In genomic region chr3:97738761-97739160, GRCh38 we compare ENCODE assay signal across 35 cellular contexts.
"Had no signal": no experiment of that assay in that cellular context is flagged by ENCODE, and none has a peak within 500 bp of the region (broad histone marks: within the 10 kb centered on the region; RNA-seq: fewer than 3 reads in every experiment).

No MANE protein-coding gene starts in this region.

- DNase-seq: Karpas-422, Kasumi-1, MG63, MM.1S, MV-4-11, NCI-H1048, NCI-H1092, NCI-H1092 treated with DMSO at 0.1 percent for 48 hours, NCI-H1105, NCI-H1105 treated with DMSO at 0.1 percent for 48 hours, NCI-H1417, NCI-H1417 treated with DMSO at 0.1 percent for 48 hours, NCI-H1436, NCI-H1436 treated with DMSO at 0.1 percent for 48 hours, NCI-H146, NCI-H1694, NCI-H1694 treated with DMSO at 0.1 percent for 48 hours, NCI-H187, NCI-H187 treated with DMSO at 0.1 percent for 48 hours, NCI-H1930, NCI-H2029, NCI-H2029 treated with DMSO at 0.1 percent for 48 hours, NCI-H2081, NCI-H2081 treated with DMSO at 0.1 percent for 48 hours, NCI-H2107, NCI-H2171, NCI-H2171 treated with DMSO at 0.1 percent for 48 hours, NCI-H2227 treated with DMSO at 0.1 percent for 48 hours, NCI-H226, NCI-H345, NCI-H446, NCI-H446 treated with DMSO at 0.1 percent for 48 hours, NCI-H510A, NCI-H510A treated with DMSO at 0.1 percent for 48 hours, NCI-H524 had no signal

- H3K36me3 ChIP-seq: MG63 had no signal

- H3K4me3 ChIP-seq: MG63 had no signal
